12 cellular contexts compared by ENCODE assay signal in the genomic region with DNA sequence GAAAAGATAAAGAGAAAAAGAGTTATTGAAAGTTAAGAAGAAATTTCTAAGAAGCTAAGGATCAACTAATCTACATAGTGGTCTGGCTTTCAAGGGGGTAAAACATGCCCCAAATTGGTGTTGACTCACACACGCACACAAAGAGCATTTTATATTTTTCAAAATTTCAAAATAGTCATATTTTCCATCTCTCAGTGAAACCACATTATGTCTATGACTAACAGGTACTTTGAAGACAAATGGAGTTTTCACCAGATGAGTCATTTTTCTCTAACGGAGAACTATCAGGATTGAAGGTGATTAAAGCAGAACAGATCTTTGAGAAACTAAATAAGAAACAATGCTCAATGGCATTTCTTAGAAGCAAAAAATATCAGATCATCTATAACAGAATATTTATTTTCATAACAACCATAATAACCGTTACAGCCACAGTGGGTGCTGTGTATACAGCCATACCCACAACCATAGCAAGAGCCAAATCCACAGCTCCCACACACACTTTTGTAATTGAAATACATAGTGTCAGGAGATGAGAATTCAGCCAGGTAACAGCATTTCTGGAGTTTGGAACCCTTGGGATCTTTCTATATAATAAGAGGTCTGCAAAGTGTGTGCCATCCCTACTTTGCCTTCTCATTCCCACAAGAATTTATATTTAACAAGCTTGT. TPM values are rescaled to one million over a fixed set of nuclear protein-coding genes. Genes with fewer than 3 reads are reported as not detected.
DNase-seq lines count a peak whose midpoint lies in the region; ATAC-seq and TF ChIP-seq lines count a peak whose summit lies in the region.
"Had no signal": no experiment of that assay in that cellular context is flagged by ENCODE, and none has a peak within 500 bp of the region (broad histone marks: within the 10 kb centered on the region; RNA-seq: fewer than 3 reads in every experiment).

Gene KRTAP21-3, minus strand, starts transcription at position 539 of the 671 bp plus-strand sequence. Its CDS starts 18 bp downstream, at position 521.

- H3K4me3 ChIP-seq in NB4 (ENCODE audit: low read depth, low read length) = no peak within 1 kb of the TSS
- H3K4me3 ChIP-seq: SJCRH30 had no signal

- DNase-seq in activated T-cell treated with anti-CD3 and anti-CD28 coated beads, Interleukin-2, amount 50 U/mL, for 4 hours = no peak
- no peak for DNase-seq in activated T-cell treated with anti-CD3 and anti-CD28 coated beads, Interleukin-2, amount 50 U/mL, for 1 hour
- DNase-seq in NB4 (ENCODE audit: low read depth) = peak; percentile 1
- no peak for DNase-seq in activated naive CD8-positive, alpha-beta T cell treated with anti-CD3 and anti-CD28 coated beads for 36 hours
- DNase-seq in stimulated activated naive B cell treated with anti-CD40 and anti-IgM and Interleukin-4, amounts not matched to agents 10 μg/mL and 1 μg/mL and 100 μg/mL, for 72 hours = no peak
- no peak for DNase-seq in GM19238 (ENCODE audit: insufficient read length, low spot score)
- no peak for DNase-seq in KG1 (lab: John Stamatoyannopoulos, UW)
- DNase-seq in SIG-M5 (lab: John Stamatoyannopoulos, UW) = no peak
- DNase-seq: naive thymus-derived CD4-positive, alpha-beta T cell; NCI-H524 had no signal

- no peak for TF ChIP-seq CTCF in NB4 (IDR thresholded peaks at IDR 0.05; ENCODE audit: low read depth, low read length)

- H3K27ac Mint-ChIP-seq in activated naive CD8-positive, alpha-beta T cell treated with anti-CD3 and anti-CD28 coated beads for 36 hours = peak within 1 kb of the TSS; percentile 83
- H3K27ac Mint-ChIP-seq in stimulated activated naive B cell treated with anti-CD40 and anti-IgM and Interleukin-4, amounts not matched to agents 10 μg/mL and 1 μg/mL and 100 μg/mL, for 72 hours = no peak within 1 kb of the TSS

- no peaks in the 10 kb centered on the region for H3K27me3 Mint-ChIP-seq in activated T-cell treated with anti-CD3 and anti-CD28 coated beads, Interleukin-2, amount 50 U/mL, for 4 hours (ENCODE audit: low read depth)
- peaks cover 7% of the 10 kb centered on the region for H3K27me3 Mint-ChIP-seq in activated naive CD8-positive, alpha-beta T cell treated with anti-CD3 and anti-CD28 coated beads for 36 hours
- no peaks in the 10 kb centered on the region for H3K27me3 Mint-ChIP-seq in stimulated activated naive B cell treated with anti-CD40 and anti-IgM and Interleukin-4, amounts not matched to agents 10 μg/mL and 1 μg/mL and 100 μg/mL, for 72 hours

- peaks cover 5% of the 10 kb centered on the region for H3K9me3 Mint-ChIP-seq in activated T-cell treated with anti-CD3 and anti-CD28 coated beads, Interleukin-2, amount 50 U/mL, for 4 hours
- peaks cover 4% of the 10 kb centered on the region for H3K9me3 Mint-ChIP-seq in activated naive CD8-positive, alpha-beta T cell treated with anti-CD3 and anti-CD28 coated beads for 36 hours
- peaks cover 2 to 3% of the 10 kb centered on the region in 2 donors for H3K9me3 Mint-ChIP-seq in stimulated activated naive B cell treated with anti-CD40 and anti-IgM and Interleukin-4, amounts not matched to agents 10 μg/mL and 1 μg/mL and 100 μg/mL, for 72 hours

- ATAC-seq in activated T-cell treated with anti-CD3 and anti-CD28 coated beads, Interleukin-2, amount 50 U/mL, for 4 hours = peak; percentile 86 to 88
- ATAC-seq in stimulated activated naive B cell treated with anti-CD40 and anti-IgM and Interleukin-4, amounts not matched to agents 10 μg/mL and 1 μg/mL and 100 μg/mL, for 72 hours (replicated peaks) = peak; percentile 83 to 86
- ATAC-seq: naive thymus-derived CD4-positive, alpha-beta T cell had no signal

- no peak within 1 kb of the TSS for H3K4me3 Mint-ChIP-seq in activated T-cell treated with anti-CD3 and anti-CD28 coated beads, Interleukin-2, amount 50 U/mL, for 4 hours
- no peak within 1 kb of the TSS for H3K4me3 Mint-ChIP-seq in activated naive CD8-positive, alpha-beta T cell treated with anti-CD3 and anti-CD28 coated beads for 36 hours
- no peak within 1 kb of the TSS for H3K4me3 Mint-ChIP-seq in stimulated activated naive B cell treated with anti-CD40 and anti-IgM and Interleukin-4, amounts not matched to agents 10 μg/mL and 1 μg/mL and 100 μg/mL, for 72 hours

- H3K4me1 Mint-ChIP-seq in activated T-cell treated with anti-CD3 and anti-CD28 coated beads, Interleukin-2, amount 50 U/mL, for 4 hours (ENCODE audit: low read depth) = peaks cover 22% of the 10 kb centered on the region
- peaks cover 19% of the 10 kb centered on the region for H3K4me1 Mint-ChIP-seq in activated naive CD8-positive, alpha-beta T cell treated with anti-CD3 and anti-CD28 coated beads for 36 hours
- no peaks in the 10 kb centered on the region for H3K4me1 Mint-ChIP-seq in stimulated activated naive B cell treated with anti-CD40 and anti-IgM and Interleukin-4, amounts not matched to agents 10 μg/mL and 1 μg/mL and 100 μg/mL, for 72 hours

- TF ChIP-seq POLR2A in NB4 (IDR thresholded peaks at IDR 0.05; ENCODE audit: extremely low read depth, insufficient read length) = no peak

- no peaks in the 10 kb centered on the region for H3K36me3 Mint-ChIP-seq in activated T-cell treated with anti-CD3 and anti-CD28 coated beads, Interleukin-2, amount 50 U/mL, for 4 hours (ENCODE audit: insufficient read depth)
- peaks cover 3% of the 10 kb centered on the region for H3K36me3 Mint-ChIP-seq in activated naive CD8-positive, alpha-beta T cell treated with anti-CD3 and anti-CD28 coated beads for 36 hours
- H3K36me3 Mint-ChIP-seq in stimulated activated naive B cell treated with anti-CD40 and anti-IgM and Interleukin-4, amounts not matched to agents 10 μg/mL and 1 μg/mL and 100 μg/mL, for 72 hours = no peaks in the 10 kb centered on the region

RNA-seq across cellular contexts. Expression of gene KRTAP21-3, which starts in this region (rescaled TPM):
- total RNA-seq in activated T-cell treated with anti-CD3 and anti-CD28 coated beads, Interleukin-2, amount 50 U/mL, for 4 hours = not detected
- total RNA-seq in activated naive CD8-positive, alpha-beta T cell treated with anti-CD3 and anti-CD28 coated beads for 36 hours = not detected
- total RNA-seq: cardiac septum; naive thymus-derived CD4-positive, alpha-beta T cell; SJCRH30 had no signal

Comparison
In these comparisons a context has a peak if more than half of its experiments do, and no peak if none do; other contexts are left out.
1. Peak in ATAC-seq in activated T-cell treated with anti-CD3 and anti-CD28 coated beads, Interleukin-2, amount 50 U/mL, for 4 hours; RNA of the gene not detected or under 1 TPM.